In the genomic region with DNA sequence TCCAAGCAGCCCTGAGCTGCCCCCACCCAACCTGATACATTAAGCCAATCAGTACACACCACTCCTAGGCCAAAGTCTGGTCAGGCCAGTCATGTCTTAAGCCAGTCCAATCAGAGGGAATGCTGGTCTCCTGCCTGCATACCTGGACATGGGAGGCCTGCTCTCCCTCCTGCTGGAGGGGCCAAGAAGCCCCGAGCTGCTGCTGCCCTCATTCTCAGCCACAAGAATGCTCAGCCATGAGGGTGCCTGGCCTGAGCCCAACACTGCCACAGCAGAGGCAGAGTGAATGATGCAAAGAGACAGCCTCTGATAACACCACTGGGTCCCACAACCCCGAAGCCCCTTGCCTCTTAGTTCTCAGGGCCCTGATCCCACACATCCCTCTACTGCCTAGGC, we compare ENCODE assay signal across 15 cellular contexts. TPM values are rescaled to one million over a fixed set of nuclear protein-coding genes. Genes with fewer than 3 reads are reported as not detected.
DNase-seq lines count a peak whose midpoint lies in the region; ATAC-seq and FAIRE-seq lines count a peak whose summit lies in the region.
"Had no signal": no experiment of that assay in that cellular context is flagged by ENCODE, and none has a peak within 500 bp of the region (broad histone marks: within the 10 kb centered on the region; RNA-seq: fewer than 3 reads in every experiment).

No MANE protein-coding gene starts in this region.

- H3K27ac Mint-ChIP-seq in activated CD8-positive, alpha-beta memory T cell treated with anti-CD3 and anti-CD28 coated beads, Interleukin-2, amount 10 ng/mL, durations not matched to agents 7 days and 5 days: no peak overlapping the region
- H3K27ac Mint-ChIP-seq in stimulated activated effector memory CD8-positive, alpha-beta T cell treated with anti-CD3 and anti-CD28 coated beads, Interleukin-12 subunit alpha, Interleukin-12 subunit beta, amount 100 ng/mL, for 72 hours: peak overlapping the region; percentile 26
- H3K27ac Mint-ChIP-seq: activated CD4-positive, alpha-beta memory T cell treated with anti-CD3 and anti-CD28 coated beads for 36 hours; naive B cell; progenitor cell of endocrine pancreas had no signal

- ATAC-seq in activated CD8-positive, alpha-beta memory T cell treated with anti-CD3 and anti-CD28 coated beads, Interleukin-2, amount 10 ng/mL, durations not matched to agents 7 days and 5 days: peak; percentile 9
- ATAC-seq in stimulated activated effector memory CD8-positive, alpha-beta T cell treated with anti-CD3 and anti-CD28 coated beads, Interleukin-12 subunit alpha, Interleukin-12 subunit beta, amount 100 ng/mL, for 72 hours: no peak
- ATAC-seq in GM18909 (IDR thresholded peaks at IDR 0.05; ENCODE audit: poor library complexity, unreplicated experiment) (no peak), GM21367 (IDR thresholded peaks at IDR 0.05; ENCODE audit: unreplicated experiment) (no peak)

- H3K4me3 Mint-ChIP-seq in activated CD8-positive, alpha-beta memory T cell treated with anti-CD3 and anti-CD28 coated beads, Interleukin-2, amount 10 ng/mL, durations not matched to agents 7 days and 5 days: no peak overlapping the region
- H3K4me3 Mint-ChIP-seq in stimulated activated effector memory CD8-positive, alpha-beta T cell treated with anti-CD3 and anti-CD28 coated beads, Interleukin-12 subunit alpha, Interleukin-12 subunit beta, amount 100 ng/mL, for 72 hours: no peak overlapping the region
- H3K4me3 Mint-ChIP-seq: activated CD4-positive, alpha-beta memory T cell treated with anti-CD3 and anti-CD28 coated beads for 36 hours; activated T-helper 1 cell treated with anti-CD3 and anti-CD28 coated beads, Interleukin-12 subunit alpha, Interleukin-12 subunit beta, Interleukin-2, Interleukin-4 antibody, amounts not matched to agents 30 ng/mL and 10 ng/mL and 1 ng/mL, durations not matched to agents 14 hours and 24 hours and 36 hours; naive B cell had no signal

- CTCF ChIA-PET in activated CD8-positive, alpha-beta memory T cell treated with anti-CD3 and anti-CD28 coated beads, Interleukin-2, amount 10 ng/mL, durations not matched to agents 7 days and 5 days (lab: Charles Lee): no interaction called here

- no peak for FAIRE-seq in RCC 7860 (lab: Jason Lieb, UNC)
- FAIRE-seq: frontal cortex had no signal

- no peaks in the 10 kb centered on the region for H3K9me3 Mint-ChIP-seq in activated CD8-positive, alpha-beta memory T cell treated with anti-CD3 and anti-CD28 coated beads, Interleukin-2, amount 10 ng/mL, durations not matched to agents 7 days and 5 days (ENCODE audit: low read depth)
- H3K9me3 Mint-ChIP-seq in stimulated activated effector memory CD8-positive, alpha-beta T cell treated with anti-CD3 and anti-CD28 coated beads, Interleukin-12 subunit alpha, Interleukin-12 subunit beta, amount 100 ng/mL, for 72 hours: no peaks in the 10 kb centered on the region
- H3K9me3 Mint-ChIP-seq: activated CD4-positive, alpha-beta memory T cell treated with anti-CD3 and anti-CD28 coated beads for 36 hours; activated T-helper 1 cell treated with anti-CD3 and anti-CD28 coated beads, Interleukin-12 subunit alpha, Interleukin-12 subunit beta, Interleukin-2, Interleukin-4 antibody, amounts not matched to agents 30 ng/mL and 10 ng/mL and 1 ng/mL, durations not matched to agents 14 hours and 24 hours and 36 hours; naive B cell had no signal

- peaks cover 15% of the 10 kb centered on the region for H3K27me3 Mint-ChIP-seq in activated CD8-positive, alpha-beta memory T cell treated with anti-CD3 and anti-CD28 coated beads, Interleukin-2, amount 10 ng/mL, durations not matched to agents 7 days and 5 days

- no peak for DNase-seq in activated CD8-positive, alpha-beta memory T cell treated with anti-CD3 and anti-CD28 coated beads, Interleukin-2, amount 10 ng/mL, durations not matched to agents 7 days and 5 days
- no peak for DNase-seq in activated CD8-positive, alpha-beta memory T cell treated with anti-CD3 and anti-CD28 coated beads, Interleukin-2, amount 50 U/mL, for 4 hours
- peak; percentile 25 for DNase-seq in RCC 7860 (ENCODE audit: low spot score)
- DNase-seq in epithelial cell of prostate (ENCODE audit: low read depth, low spot score): no peak
- no peak for DNase-seq in stimulated activated effector memory CD8-positive, alpha-beta T cell treated with anti-CD3 and anti-CD28 coated beads, Interleukin-12 subunit alpha, Interleukin-12 subunit beta, amount 100 ng/mL, for 72 hours (ENCODE audit: low spot score in 2 of 2)
- DNase-seq in DMS53 (lab: John Stamatoyannopoulos, UW): no peak
- DNase-seq: naive B cell, stomach had no signal

- H3K27ac ChIP-seq in epithelial cell of prostate: peak overlapping the region; percentile 49
- H3K27ac ChIP-seq: SK-N-MC, stomach had no signal

- peaks cover 13% of the 10 kb centered on the region for H3K4me1 Mint-ChIP-seq in activated CD8-positive, alpha-beta memory T cell treated with anti-CD3 and anti-CD28 coated beads, Interleukin-2, amount 10 ng/mL, durations not matched to agents 7 days and 5 days
- H3K4me1 Mint-ChIP-seq in stimulated activated effector memory CD8-positive, alpha-beta T cell treated with anti-CD3 and anti-CD28 coated beads, Interleukin-12 subunit alpha, Interleukin-12 subunit beta, amount 100 ng/mL, for 72 hours: peaks cover 23% of the 10 kb centered on the region

- no peaks in the 10 kb centered on the region for H3K36me3 Mint-ChIP-seq in activated CD8-positive, alpha-beta memory T cell treated with anti-CD3 and anti-CD28 coated beads, Interleukin-2, amount 10 ng/mL, durations not matched to agents 7 days and 5 days
- H3K36me3 Mint-ChIP-seq in stimulated activated effector memory CD8-positive, alpha-beta T cell treated with anti-CD3 and anti-CD28 coated beads, Interleukin-12 subunit alpha, Interleukin-12 subunit beta, amount 100 ng/mL, for 72 hours: no peaks in the 10 kb centered on the region
- H3K36me3 Mint-ChIP-seq: activated CD4-positive, alpha-beta memory T cell treated with anti-CD3 and anti-CD28 coated beads for 36 hours had no signal

RNA-seq across cellular contexts. Expression of gene CHD5, which starts 23.0 kb away (rescaled TPM):
- 1 to 10 TPM in 1 of 2 experiments, under 1 TPM in 1; 0.47 to 1.1 TPM for total RNA-seq in activated CD8-positive, alpha-beta memory T cell treated with anti-CD3 and anti-CD28 coated beads, Interleukin-2, amount 10 ng/mL, durations not matched to agents 7 days and 5 days

RNA-seq across cellular contexts. Expression of gene RPL22, which starts 42.3 kb away (rescaled TPM):
- total RNA-seq in activated CD8-positive, alpha-beta memory T cell treated with anti-CD3 and anti-CD28 coated beads, Interleukin-2, amount 10 ng/mL, durations not matched to agents 7 days and 5 days: 100 to 1,000 TPM; 229 to 287 TPM

RNA-seq across cellular contexts. Expression of gene RNF207, which starts 48.8 kb away (rescaled TPM):
- 10 to 100 TPM; 12.4 to 36.7 TPM for total RNA-seq in activated CD8-positive, alpha-beta memory T cell treated with anti-CD3 and anti-CD28 coated beads, Interleukin-2, amount 10 ng/mL, durations not matched to agents 7 days and 5 days
